ENCODE assay signal across 8 cellular contexts in genomic region chr5:125484272-125485002, GRCh38.
DNase-seq lines count a peak whose midpoint lies in the region; ATAC-seq, FAIRE-seq and TF ChIP-seq lines count a peak whose summit lies in the region.

No MANE protein-coding gene starts in this region.

- ATAC-seq in GM21515 (IDR thresholded peaks at IDR 0.05; ENCODE audit: unreplicated experiment) (no peak), HG03139 (IDR thresholded peaks at IDR 0.05; ENCODE audit: unreplicated experiment) (no peak)

- DNase-seq in GOT3 (lab: John Stamatoyannopoulos, UW), result peak; percentile 51
- peak; percentile 59 for DNase-seq in NCI-H82 (lab: John Stamatoyannopoulos, UW)
- peak; percentile 87 for DNase-seq in middle frontal gyrus (ENCODE audit: extremely low spot score, low spot score)
- no peak for DNase-seq in GM13976 (ENCODE audit: low spot score)
- no peak for DNase-seq in activated gamma-delta T cell treated with Interleukin-2 at 50 U/mL for 16 hours

- no peak for TF ChIP-seq CTCF in GM13976 (IDR thresholded peaks at IDR 0.05; ENCODE audit: borderline replicate concordance, control extremely low read depth, extremely low read depth, insufficient read depth, missing control alignments)

- in situ Hi-C loops in GM13976 (cut with MboI; ENCODE audit: low sequenced_read_pairs, unreplicated experiment), result no loop called here

- FAIRE-seq in endometrium (lab: Jason Lieb, UNC), result peak; percentile 4

Comparison
In these comparisons a context has a peak if more than half of its experiments do, and no peak if none do; other contexts are left out.
1. DNase-seq: peak in GOT3 (single experiment), NCI-H82 (single experiment) and middle frontal gyrus (single experiment); none in GM13976 (single experiment) and activated gamma-delta T cell treated with Interleukin-2 at 50 U/mL for 16 hours (single experiment).